Comparison of ENCODE assay signal across 9 cellular contexts in the genomic region with DNA sequence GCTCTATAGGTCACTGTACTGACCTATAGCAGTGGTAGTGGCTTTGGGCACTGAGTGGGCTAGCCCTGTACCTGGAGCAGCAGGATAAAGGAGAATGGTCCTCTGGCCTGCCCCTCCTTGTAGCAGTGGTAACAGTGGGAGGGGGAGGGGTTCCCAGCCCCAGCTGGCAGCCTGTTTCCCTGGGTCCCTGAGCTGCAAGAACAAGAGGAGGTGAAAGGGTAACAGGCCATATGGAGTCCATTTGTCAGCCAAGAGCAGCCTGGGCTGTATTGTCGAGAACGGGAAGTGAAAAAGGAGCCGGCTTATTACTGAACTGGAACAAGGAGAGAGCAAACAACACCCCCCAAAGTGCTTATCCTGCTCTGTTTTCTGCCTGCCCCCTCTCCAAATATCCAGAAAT.
DNase-seq lines count a peak whose midpoint lies in the region; ATAC-seq and TF ChIP-seq lines count a peak whose summit lies in the region.
"Had no signal": no experiment of that assay in that cellular context is flagged by ENCODE, and none has a peak within 500 bp of the region (broad histone marks: within the 10 kb centered on the region; RNA-seq: fewer than 3 reads in every experiment).

No MANE protein-coding gene starts in this region.

- H2AFZ ChIP-seq in OCI-LY1 (ENCODE audit: low read length), result no peak overlapping the region
- no peak overlapping the region for H2AFZ ChIP-seq in mammary epithelial cell (ENCODE audit: low read depth, low read length)

- H3K27me3 ChIP-seq in OCI-LY1 (ENCODE audit: insufficient read depth, low read length), result no peaks in the 10 kb centered on the region
- no peaks in the 10 kb centered on the region for H3K27me3 ChIP-seq in mammary epithelial cell (ENCODE audit: insufficient read depth, low read length)

- 99% methylated on average over 3 of the region's 3 CpGs for WGBS in mammary epithelial cell (ENCODE audit: low coverage, missing lambda C conversion rate)

- BruUV-seq in mammary epithelial cell (replicated peaks; lab: Mats Ljungman, UMichigan), result no TSS peak

- no peaks in the 10 kb centered on the region; the same call in 1 of the 2 replicates for H3F3A ChIP-seq in OCI-LY1 (ENCODE audit: insufficient read depth, low read length)

- intact Hi-C loops in mammary epithelial cell (cut with micrococcal nuclease), result no loop called here

- H3K79me2 ChIP-seq in OCI-LY1 (ENCODE audit: insufficient read depth, low read length) (peaks cover 55% of the 10 kb centered on the region), mammary epithelial cell (ENCODE audit: insufficient read depth, low read length) (peaks cover 91% of the 10 kb centered on the region)

- DNase-seq in left kidney (ENCODE audit: low read depth, low spot score) (peak; percentile 83), mammary epithelial cell (no peak)
- DNase-seq in stimulated activated CD4-positive, alpha-beta T cell treated with anti-CD3 and anti-CD28 coated beads, Interleukin-2, amount 100 ng/mL, for 24 hours, result no peak
- DNase-seq: activated naive CD8-positive, alpha-beta T cell treated with anti-CD3 and anti-CD28 coated beads, Interleukin-2, amount 10 ng/mL, durations not matched to agents 7 days and 5 days had no signal

- H3K9ac ChIP-seq in OCI-LY1 (ENCODE audit: low read length) (no peak overlapping the region; the same call in 1 of the 2 replicates), mammary epithelial cell (ENCODE audit: insufficient read depth, low read length) (no peak overlapping the region)

- H4K20me1 ChIP-seq in OCI-LY1 (ENCODE audit: insufficient read depth, low read length) (no peaks in the 10 kb centered on the region), mammary epithelial cell (ENCODE audit: insufficient read depth, low read length) (no peaks in the 10 kb centered on the region)

- TF ChIP-seq CTCF in OCI-LY1 (IDR thresholded peaks at IDR 0.05; ENCODE audit: low read length) (no peak), mammary epithelial cell (conservative IDR thresholded peaks at IDR 0.05 in 1 of 2, IDR thresholded peaks at IDR 0.05 in 1 of 2; ENCODE audit: extremely low read depth in 1 of 2, insufficient read depth in 1 of 2, low read depth in 1 of 2, low read length in 2 of 2) (no peak)

- dilution Hi-C loops in mammary epithelial cell (cut with HindIII; ENCODE audit: low sequenced_read_pairs), result loop anchor here (5.0 kb wide), 1 partner anchor 64 kb away; no protein-coding TSS in a partner anchor

- H3K4me1 ChIP-seq in OCI-LY1 (ENCODE audit: insufficient read depth, low read length, severe bottlenecking) (peaks cover 75% of the 10 kb centered on the region), mammary epithelial cell (ENCODE audit: insufficient read depth, low read length) (peaks cover 33% of the 10 kb centered on the region)

- peak overlapping the region; percentile 6; the same call in 1 of the 2 replicates for H3K4me2 ChIP-seq in OCI-LY1 (ENCODE audit: low read length)
- no peak overlapping the region for H3K4me2 ChIP-seq in mammary epithelial cell (ENCODE audit: insufficient read depth, low read depth, low read length)

- no peak overlapping the region for H3K4me3 ChIP-seq in OCI-LY1 (ENCODE audit: low read depth, low read length, poor library complexity, severe bottlenecking)
- no peak overlapping the region for H3K4me3 ChIP-seq in mammary epithelial cell (replicated peaks in 1 of 3; ENCODE audit: insufficient read depth in 1 of 3, low read depth in 2 of 3, low read length in 3 of 3)

- H3K9me3 ChIP-seq in OCI-LY1 (ENCODE audit: low read length), result no peaks in the 10 kb centered on the region
- H3K9me3 ChIP-seq in mammary epithelial cell (replicated peaks; ENCODE audit: insufficient read depth, low read length), result no peaks in the 10 kb centered on the region

- in situ Hi-C loops in mammary epithelial cell (cut with MboI; ENCODE audit: low sequenced_read_pairs in 2 of 2), result no loop called here

- peak overlapping the region; percentile 77 for H3K27ac ChIP-seq in OCI-LY1 (ENCODE audit: low read depth, low read length, poor library complexity, severe bottlenecking)
- no peak overlapping the region for H3K27ac ChIP-seq in mammary epithelial cell (ENCODE audit: insufficient read depth, low read depth, low read length)

- ATAC-seq in GM19023 (IDR thresholded peaks at IDR 0.05; ENCODE audit: unreplicated experiment) (peak; percentile 42), HG03045 (IDR thresholded peaks at IDR 0.05; ENCODE audit: unreplicated experiment) (peak; percentile 44), HG03571 (IDR thresholded peaks at IDR 0.05; ENCODE audit: unreplicated experiment) (no peak), GM18517 (IDR thresholded peaks at IDR 0.05; ENCODE audit: unreplicated experiment) (no peak)

- CTCF ChIA-PET in mammary epithelial cell (lab: Charles Lee; ENCODE audit: low non-redundant PET), result no interaction called here

- no peaks in the 10 kb centered on the region for H3K9me2 ChIP-seq in OCI-LY1 (ENCODE audit: low read depth, low read length)

- H3K36me3 ChIP-seq in OCI-LY1 (ENCODE audit: insufficient read depth, low read length) (peaks cover 12% of the 10 kb centered on the region; the same call in 1 of the 2 replicates), mammary epithelial cell (ENCODE audit: insufficient read depth, low read length) (peaks cover 2% of the 10 kb centered on the region)

Comparison
In these comparisons a context has a peak if more than half of its experiments do, and no peak if none do; other contexts are left out.
1. ATAC-seq: peak in GM19023 (single experiment) and HG03045 (single experiment); none in HG03571 (single experiment) and GM18517 (single experiment).